8 cellular contexts compared by ENCODE assay signal in the genomic region with DNA sequence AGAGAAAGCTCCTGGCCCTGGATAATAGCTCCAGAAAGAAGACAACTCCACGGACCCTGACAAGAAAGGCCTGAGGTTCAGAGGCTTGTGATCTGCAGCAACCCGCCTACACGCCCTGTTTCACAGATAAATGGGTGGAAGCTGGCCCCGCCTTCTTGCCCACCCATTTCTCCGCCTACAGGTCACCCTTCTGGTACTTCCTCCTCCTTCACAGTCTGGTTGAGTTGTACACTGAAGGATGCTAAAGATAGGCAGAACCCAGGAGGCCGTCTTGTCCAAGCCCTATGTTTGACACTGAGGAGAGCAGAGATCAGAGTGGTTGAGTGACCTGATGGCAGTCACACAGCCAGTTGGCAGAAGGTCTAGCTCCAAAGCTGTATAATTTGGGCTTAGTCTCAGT. TPM values are rescaled to one million over a fixed set of nuclear protein-coding genes. Genes with fewer than 3 reads are reported as not detected.
DNase-seq lines count a peak whose midpoint lies in the region; ATAC-seq and TF ChIP-seq lines count a peak whose summit lies in the region.

No MANE protein-coding gene starts in this region.

- WGBS in IMR-90 (ENCODE audit: extremely low coverage in 2 of 2, insufficient read length in 1 of 2), 2 experiments: 65% methylated on average over 2 of the region's 6 CpGs; no CpG with 5 or more reads in 1 of the 2 experiments

- H3K79me1 ChIP-seq in IMR-90 (ENCODE audit: low read depth in 1 of 2, low read length in 2 of 2): no peaks in the 10 kb centered on the region

- intact Hi-C loops in IMR-90 (cut with micrococcal nuclease): no loop called here
- intact Hi-C loops in left cardiac atrium (cut with DNase I): no loop called here

- no peak overlapping the region for H3K18ac ChIP-seq in IMR-90 (ENCODE audit: low read depth, low read length)

- peaks cover 17% of the 10 kb centered on the region for H3K27me3 ChIP-seq in IMR-90 (ENCODE audit: control insufficient read depth, insufficient read depth, low read length)

- no peak overlapping the region for H2AK9ac ChIP-seq in IMR-90 (replicated peaks; ENCODE audit: low read depth, low read length, poor library complexity)

- no peaks in the 10 kb centered on the region for H4K20me1 ChIP-seq in IMR-90 (ENCODE audit: insufficient read depth, low read length)

- no peak overlapping the region for H2BK120ac ChIP-seq in IMR-90 (ENCODE audit: low read depth, low read length)

- no peak overlapping the region for H2AK5ac ChIP-seq in IMR-90 (ENCODE audit: low read depth, low read length)

- H3K36me3 ChIP-seq in IMR-90 (ENCODE audit: control insufficient read depth, insufficient read depth, low read length): no peaks in the 10 kb centered on the region

- H3K4me3 ChIP-seq in IMR-90 (ENCODE audit: insufficient read depth, low read depth, low read length): no peak overlapping the region

- H2BK5ac ChIP-seq in IMR-90 (ENCODE audit: low read depth, low read length, poor library complexity, severe bottlenecking): no peak overlapping the region

- no peak overlapping the region for H4K5ac ChIP-seq in IMR-90 (ENCODE audit: low read depth, low read length)

- H2BK20ac ChIP-seq in IMR-90 (ENCODE audit: low read depth, low read length): no peak overlapping the region

- H3K14ac ChIP-seq in IMR-90 (replicated peaks; ENCODE audit: low read depth, low read length): no peak overlapping the region

- no peak overlapping the region for H3K4me2 ChIP-seq in IMR-90 (ENCODE audit: low read depth, low read length)

- H3K23ac ChIP-seq in IMR-90 (ENCODE audit: low read depth, low read length): no peak overlapping the region

- H3K4ac ChIP-seq in IMR-90 (ENCODE audit: low read depth, low read length): no peak overlapping the region

- no TSS peak for BruUV-seq in IMR-90 (replicated peaks; lab: Mats Ljungman, UMichigan)

- no peak for TF ChIP-seq POLR2A in IMR-90 (IDR thresholded peaks at IDR 0.05; ENCODE audit: low read depth, low read length)

- H3K56ac ChIP-seq in IMR-90 (ENCODE audit: extremely low read depth, insufficient read depth, low read length): no peak overlapping the region

- POLR2A ChIA-PET in IMR-90 (lab: Charles Lee; ENCODE audit: unreplicated experiment): no interaction called here

- no peak overlapping the region for H3K9ac ChIP-seq in IMR-90 (ENCODE audit: low read depth, low read length)

- no peak for TF ChIP-seq RAD21 in IMR-90 (IDR thresholded peaks at IDR 0.05; ENCODE audit: low read length)

- H2AFZ ChIP-seq in IMR-90 (replicated peaks; ENCODE audit: low read length, poor library complexity): peak overlapping the region; percentile 63

- in situ Hi-C loops in IMR-90 (cut with MboI; ENCODE audit: low sequenced_read_pairs): no loop called here

- H2BK15ac ChIP-seq in IMR-90 (ENCODE audit: low read depth, low read length): no peak overlapping the region

- ATAC-seq in GM19324 (IDR thresholded peaks at IDR 0.05; ENCODE audit: low FRiP score, unreplicated experiment): peak; percentile 50
- no peak for ATAC-seq in IMR-90 (ENCODE audit: low read depth)
- ATAC-seq in left cardiac atrium: no peak
- no peak for ATAC-seq in GM21381 (IDR thresholded peaks at IDR 0.05; ENCODE audit: unreplicated experiment)

- dilution Hi-C loops in IMR-90 (cut with HindIII; ENCODE audit: low sequenced_read_pairs, unreplicated experiment): no loop called here

- no peak for TF ChIP-seq CTCF in IMR-90 (conservative IDR thresholded peaks at IDR 0.05; ENCODE audit: low read depth, low read length)

- H3K9me3 ChIP-seq in IMR-90 (ENCODE audit: control insufficient read depth, insufficient read depth, low read length): no peaks in the 10 kb centered on the region

- no peak overlapping the region for H4K91ac ChIP-seq in IMR-90 (ENCODE audit: insufficient read depth, low read depth, low read length)

- DNase-seq in IMR-90 (no peak), left cardiac atrium (no peak), Ammon's horn (ENCODE audit: low spot score) (no peak), hypothalamus (lab: John Stamatoyannopoulos, UW) (no peak)
- peak; percentile 28 to 44 for DNase-seq in activated CD8-positive, alpha-beta memory T cell treated with anti-CD3 and anti-CD28 coated beads for 4 hours (ENCODE audit: low read depth in 2 of 2)
- peak in 3 of 4 experiments; percentile 24 to 54 (median 30) for DNase-seq in stimulated activated CD4-positive, alpha-beta T cell treated with anti-CD3 and anti-CD28 coated beads, Interleukin-1b, Interleukin-23, amount 100 ng/mL, for 24 hours (ENCODE audit: low read depth in 4 of 4, low spot score in 1 of 4)

- no peak overlapping the region for H3K27ac ChIP-seq in IMR-90 (ENCODE audit: insufficient read depth, low read length)

- CTCF ChIA-PET in IMR-90 (lab: Yijun Ruan, JAX): interaction anchor here (0.6 to 1.6 kb wide), 2 partner anchors 25 to 27 kb away, joined by 3 to 5 read pairs; no protein-coding TSS in a partner anchor

- no peaks in the 10 kb centered on the region for H3K9me1 ChIP-seq in IMR-90 (ENCODE audit: insufficient read depth, low read length)

- H3K4me1 ChIP-seq in IMR-90 (ENCODE audit: control insufficient read depth, insufficient read depth, low read length): no peaks in the 10 kb centered on the region

- no peak overlapping the region for H4K8ac ChIP-seq in IMR-90 (ENCODE audit: low read depth in 2 of 2, low read length in 2 of 2)

TF ChIP-seq in IMR-90, 13 proteins besides CTCF, POLR2A, EP300 and RAD21:
- TF ChIP-seq BHLHE40 (IDR thresholded peaks at IDR 0.05; ENCODE audit: low read depth, low read length) (no peak), MAFK (IDR thresholded peaks at IDR 0.05; ENCODE audit: low read depth, low read length) (no peak), RCOR1 (IDR thresholded peaks at IDR 0.05; ENCODE audit: insufficient replicate concordance, low read length) (no peak), CEBPB (IDR thresholded peaks at IDR 0.05; ENCODE audit: low read depth, low read length) (no peak), FOS (IDR thresholded peaks at IDR 0.05; ENCODE audit: low read depth, low read length) (no peak), RFX5 (IDR thresholded peaks at IDR 0.05; ENCODE audit: low read depth, low read length) (no peak), MAZ (IDR thresholded peaks at IDR 0.05; ENCODE audit: borderline replicate concordance, low read depth, low read length) (no peak), NFE2L2 (IDR thresholded peaks at IDR 0.05; ENCODE audit: low read depth, low read length) (no peak)
- TF ChIP-seq, protein P1, sequence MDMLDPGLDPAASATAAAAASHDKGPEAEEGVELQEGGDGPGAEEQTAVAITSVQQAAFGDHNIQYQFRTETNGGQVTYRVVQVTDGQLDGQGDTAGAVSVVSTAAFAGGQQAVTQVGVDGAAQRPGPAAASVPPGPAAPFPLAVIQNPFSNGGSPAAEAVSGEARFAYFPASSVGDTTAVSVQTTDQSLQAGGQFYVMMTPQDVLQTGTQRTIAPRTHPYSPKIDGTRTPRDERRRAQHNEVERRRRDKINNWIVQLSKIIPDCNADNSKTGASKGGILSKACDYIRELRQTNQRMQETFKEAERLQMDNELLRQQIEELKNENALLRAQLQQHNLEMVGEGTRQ (IDR thresholded peaks at IDR 0.05; ENCODE audit: low read depth, low read length): no peak
- TF ChIP-seq, protein P2, sequence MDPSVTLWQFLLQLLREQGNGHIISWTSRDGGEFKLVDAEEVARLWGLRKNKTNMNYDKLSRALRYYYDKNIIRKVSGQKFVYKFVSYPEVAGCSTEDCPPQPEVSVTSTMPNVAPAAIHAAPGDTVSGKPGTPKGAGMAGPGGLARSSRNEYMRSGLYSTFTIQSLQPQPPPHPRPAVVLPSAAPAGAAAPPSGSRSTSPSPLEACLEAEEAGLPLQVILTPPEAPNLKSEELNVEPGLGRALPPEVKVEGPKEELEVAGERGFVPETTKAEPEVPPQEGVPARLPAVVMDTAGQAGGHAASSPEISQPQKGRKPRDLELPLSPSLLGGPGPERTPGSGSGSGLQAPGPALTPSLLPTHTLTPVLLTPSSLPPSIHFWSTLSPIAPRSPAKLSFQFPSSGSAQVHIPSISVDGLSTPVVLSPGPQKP (IDR thresholded peaks at IDR 0.05; ENCODE audit: borderline replicate concordance, low read depth, low read length): no peak

RNA-seq across cellular contexts. Expression of a gene that starts 34.2 kb away (rescaled TPM):
- 4.3 and 5.0 TPM in 2 replicates for total RNA-seq in IMR-90 (2012; rRNA removed)
- polyA plus RNA-seq in IMR-90 (2012; rRNA removed): 13.4 and 17.2 TPM in 2 replicates
- polyA plus RNA-seq in IMR-90 (2012; cell fraction: cytosol; rRNA removed): 8.5 and 11.7 TPM in 2 replicates
- polyA plus RNA-seq in IMR-90 (2012; cell fraction: nucleus; rRNA removed; ENCODE audit: low replicate concordance): 23.1 and 50.4 TPM in 2 replicates
- total RNA-seq in left cardiac atrium: 1 to 10 TPM; 2.9 to 4.7 TPM

Comparison
In these comparisons a context has a peak if more than half of its experiments do, and no peak if none do; other contexts are left out.
1. DNase-seq: peak in activated CD8-positive, alpha-beta memory T cell treated with anti-CD3 and anti-CD28 coated beads for 4 hours (2 of 2) and stimulated activated CD4-positive, alpha-beta T cell treated with anti-CD3 and anti-CD28 coated beads, Interleukin-1b, Interleukin-23, amount 100 ng/mL, for 24 hours (3 of 4); none in IMR-90 (single experiment), left cardiac atrium (single experiment), Ammon's horn (single experiment) and hypothalamus (0 of 51).